In genomic region chr18:3902676-3903075, GRCh38 we compare ENCODE assay signal across 33 cellular contexts.
DNase-seq lines count a peak whose midpoint lies in the region; ATAC-seq and TF ChIP-seq lines count a peak whose summit lies in the region.
"Had no signal": no experiment of that assay in that cellular context is flagged by ENCODE, and none has a peak within 500 bp of the region (broad histone marks: within the 10 kb centered on the region; RNA-seq: fewer than 3 reads in every experiment).

No MANE protein-coding gene starts in this region.

- peaks cover 12% of the 10 kb centered on the region for H3K4me1 Mint-ChIP-seq in MCF 10A (ENCODE audit: insufficient read depth, unreplicated experiment)
- H3K4me1 Mint-ChIP-seq: CD4-positive, CD25-positive, alpha-beta regulatory T cell; naive thymus-derived CD8-positive, alpha-beta T cell; stimulated activated effector memory CD8-positive, alpha-beta T cell treated with anti-CD3 and anti-CD28 coated beads, Interleukin-12 subunit alpha, Interleukin-12 subunit beta, amount 100 ng/mL, for 72 hours had no signal

- H3K79me1 ChIP-seq in mesenchymal stem cell (replicated peaks; ENCODE audit: low read length, poor library complexity, severe bottlenecking) = no peaks in the 10 kb centered on the region

- intact Hi-C loops in mammary epithelial cell (cut with micrococcal nuclease) = no loop called here
- intact Hi-C loops in MCF 10A (cut with micrococcal nuclease) = no loop called here
- intact Hi-C loops in tibial artery (cut with DNase I; ENCODE audit: low total_unique reads) = no loop called here

- H3K23ac ChIP-seq in mesenchymal stem cell (ENCODE audit: low read length in 2 of 2) = no peak overlapping the region

- H2AFZ ChIP-seq in mammary epithelial cell (ENCODE audit: low read depth, low read length) (peak overlapping the region; percentile 31), mesenchymal stem cell (ENCODE audit: low read depth, low read length) (no peak overlapping the region)

- H2AK5ac ChIP-seq in mesenchymal stem cell (ENCODE audit: low read length, severe bottlenecking) = peak overlapping the region; percentile 85

- CTCF ChIA-PET in mammary epithelial cell (lab: Charles Lee; ENCODE audit: low non-redundant PET) = no interaction called here
- CTCF ChIA-PET in MCF 10A (lab: Yijun Ruan, JAX) = interaction anchor here (1.0 to 1.5 kb wide), 6 partner anchors 14 to 131 kb away, joined by 3 to 8 read pairs (median 5); no protein-coding TSS in a partner anchor

- no peak overlapping the region for H3K4me3 Mint-ChIP-seq in MCF 10A (ENCODE audit: unreplicated experiment)
- H3K4me3 Mint-ChIP-seq: CD4-positive, CD25-positive, alpha-beta regulatory T cell; naive thymus-derived CD8-positive, alpha-beta T cell; stimulated activated effector memory CD8-positive, alpha-beta T cell treated with anti-CD3 and anti-CD28 coated beads, Interleukin-12 subunit alpha, Interleukin-12 subunit beta, amount 100 ng/mL, for 72 hours had no signal

- no peak overlapping the region for H2BK5ac ChIP-seq in mesenchymal stem cell (ENCODE audit: low read depth, low read length, poor library complexity, severe bottlenecking)

- peaks cover 17% of the 10 kb centered on the region for H3K4me1 ChIP-seq in mammary epithelial cell (ENCODE audit: insufficient read depth, low read length)
- peaks cover 5% of the 10 kb centered on the region for H3K4me1 ChIP-seq in mesenchymal stem cell (ENCODE audit: control insufficient read depth, insufficient read depth, low read depth, low read length)
- peaks cover 0 to 15% (median 0%) of the 10 kb centered on the region in 4 donors for H3K4me1 ChIP-seq in tibial artery
- H3K4me1 ChIP-seq: esophagus muscularis mucosa, psoas muscle, SJCRH30 had no signal

- H3K4me2 ChIP-seq in mammary epithelial cell (ENCODE audit: insufficient read depth, low read depth, low read length) = no peak overlapping the region
- H3K4me2 ChIP-seq in mesenchymal stem cell (ENCODE audit: low read length, poor library complexity, severe bottlenecking) = no peak overlapping the region

- no peaks in the 10 kb centered on the region for H4K20me1 ChIP-seq in mammary epithelial cell (ENCODE audit: insufficient read depth, low read length)

- no peak overlapping the region for H4K8ac ChIP-seq in mesenchymal stem cell (ENCODE audit: low read length)

- no peaks in the 10 kb centered on the region for H3K36me3 Mint-ChIP-seq in MCF 10A (ENCODE audit: insufficient read depth, unreplicated experiment)
- H3K36me3 Mint-ChIP-seq: CD4-positive, CD25-positive, alpha-beta regulatory T cell; naive thymus-derived CD8-positive, alpha-beta T cell; stimulated activated effector memory CD8-positive, alpha-beta T cell treated with anti-CD3 and anti-CD28 coated beads, Interleukin-12 subunit alpha, Interleukin-12 subunit beta, amount 100 ng/mL, for 72 hours had no signal

- H3K4ac ChIP-seq in mesenchymal stem cell (ENCODE audit: low read depth in 1 of 2, low read length in 2 of 2) = no peak overlapping the region

- H3K9me3 Mint-ChIP-seq in MCF 10A (ENCODE audit: unreplicated experiment) = no peaks in the 10 kb centered on the region

- H3K9me3 ChIP-seq in mammary epithelial cell (replicated peaks; ENCODE audit: insufficient read depth, low read length) (no peaks in the 10 kb centered on the region), mesenchymal stem cell (ENCODE audit: control insufficient read depth, low read length) (no peaks in the 10 kb centered on the region), tibial artery (no peaks in the 10 kb centered on the region)
- H3K9me3 ChIP-seq: esophagus muscularis mucosa, heart right ventricle, psoas muscle, SJCRH30 had no signal

- H3K27ac Mint-ChIP-seq in MCF 10A (ENCODE audit: low read depth, unreplicated experiment) = no peak overlapping the region
- H3K27ac Mint-ChIP-seq: CD4-positive, CD25-positive, alpha-beta regulatory T cell; naive thymus-derived CD8-positive, alpha-beta T cell; stimulated activated effector memory CD8-positive, alpha-beta T cell treated with anti-CD3 and anti-CD28 coated beads, Interleukin-12 subunit alpha, Interleukin-12 subunit beta, amount 100 ng/mL, for 72 hours had no signal

- H3K27me3 ChIP-seq in mammary epithelial cell (ENCODE audit: insufficient read depth, low read length) (no peaks in the 10 kb centered on the region), mesenchymal stem cell (ENCODE audit: control insufficient read depth in 1 of 2, insufficient read depth in 1 of 2, low read length in 2 of 2) (no peaks in the 10 kb centered on the region), tibial artery (no peaks in the 10 kb centered on the region)
- H3K27me3 ChIP-seq: dorsolateral prefrontal cortex, heart right ventricle, SJCRH30 had no signal

- H3K36me3 ChIP-seq in mammary epithelial cell (ENCODE audit: insufficient read depth, low read length) = no peaks in the 10 kb centered on the region
- no peaks in the 10 kb centered on the region for H3K36me3 ChIP-seq in mesenchymal stem cell (ENCODE audit: control insufficient read depth in 1 of 2, insufficient read depth in 2 of 2, low read depth in 1 of 2, low read length in 2 of 2)
- H3K36me3 ChIP-seq in tibial artery = no peaks in the 10 kb centered on the region
- H3K36me3 ChIP-seq: esophagus muscularis mucosa, heart right ventricle, SJCRH30 had no signal

- TF ChIP-seq CTCF in mammary epithelial cell (conservative IDR thresholded peaks at IDR 0.05 in 1 of 2, IDR thresholded peaks at IDR 0.05 in 1 of 2; ENCODE audit: extremely low read depth in 1 of 2, insufficient read depth in 1 of 2, low read depth in 1 of 2, low read length in 2 of 2) (no peak), MCF 10A (IDR thresholded peaks at IDR 0.05; ENCODE audit: unreplicated experiment) (no peak), astrocyte of the cerebellum (IDR thresholded peaks at IDR 0.05; ENCODE audit: low read depth, low read length, missing control alignments) (peak; percentile 28), tibial artery (IDR thresholded peaks at IDR 0.05) (no peak)

- DNase-seq in mammary epithelial cell (no peak), MCF 10A (ENCODE audit: unreplicated experiment) (no peak), astrocyte of the cerebellum (ENCODE audit: low read depth) (peak; percentile 41), mesenchymal stem cell (no peak), MV-4-11 (lab: John Stamatoyannopoulos, UW) (no peak), tibial artery (no peak)
- DNase-seq in stimulated activated CD4-positive, alpha-beta T cell treated with anti-CD3 and anti-CD28 coated beads, Interleukin-12 subunit alpha, Interleukin-12 subunit beta, amount 100 ng/mL, for 4 hours = no peak
- DNase-seq: 8988T; activated CD4-positive, alpha-beta T cell treated with anti-CD3 and anti-CD28 coated beads, Interleukin-2, amount 50 U/mL, for 1 hour; activated CD4-positive, CD25-positive, alpha-beta regulatory T cell; activated gamma-delta T cell treated with Interleukin-2 at 50 U/mL for 16 hours; activated T-cell treated with anti-CD3 and anti-CD28 coated beads, Interleukin-2, amount 50 U/mL, for 48 hours; AML-193; Calu3; CD4-positive, CD25-positive, alpha-beta regulatory T cell; DMS79; dorsolateral prefrontal cortex; heart right ventricle; Kasumi-1; kidney; naive thymus-derived CD8-positive, alpha-beta T cell; NCI-H146; NCI-H2107; NCI-H446 treated with DMSO at 0.1 percent for 48 hours; nucleus accumbens; psoas muscle; SJCRH30; trophoblast cell had no signal

- BruUV-seq in mammary epithelial cell (replicated peaks; lab: Mats Ljungman, UMichigan) (no TSS peak), MCF 10A (replicated peaks; lab: Mats Ljungman, UMichigan) (no TSS peak)

- dilution Hi-C loops in mammary epithelial cell (cut with HindIII; ENCODE audit: low sequenced_read_pairs) = no loop called here

- in situ Hi-C loops in mammary epithelial cell (cut with MboI; ENCODE audit: low sequenced_read_pairs in 2 of 2) (no loop called here), astrocyte of the cerebellum (cut with HindIII; ENCODE audit: low sequenced_read_pairs) (no loop called here)

- H3K9ac ChIP-seq in mammary epithelial cell (ENCODE audit: insufficient read depth, low read length) (no peak overlapping the region), mesenchymal stem cell (ENCODE audit: low read length) (peak overlapping the region; percentile 7)

- no peak for ATAC-seq in HG02571 (IDR thresholded peaks at IDR 0.05; ENCODE audit: unreplicated experiment)
- ATAC-seq: heart right ventricle; HepG2; naive thymus-derived CD8-positive, alpha-beta T cell; psoas muscle; sciatic nerve; stimulated activated effector memory CD8-positive, alpha-beta T cell treated with anti-CD3 and anti-CD28 coated beads, Interleukin-12 subunit alpha, Interleukin-12 subunit beta, amount 100 ng/mL, for 72 hours had no signal

- H3K79me2 ChIP-seq in mammary epithelial cell (ENCODE audit: insufficient read depth, low read length) = no peaks in the 10 kb centered on the region

- H3K27ac ChIP-seq in mammary epithelial cell (ENCODE audit: insufficient read depth, low read depth, low read length) = no peak overlapping the region
- H3K27ac ChIP-seq in mesenchymal stem cell (ENCODE audit: low read length, poor library complexity, severe bottlenecking) = peak overlapping the region; percentile 41
- no peak overlapping the region for H3K27ac ChIP-seq in tibial artery
- H3K27ac ChIP-seq: esophagus muscularis mucosa, heart right ventricle, psoas muscle, SJCRH30 had no signal

- H3K18ac ChIP-seq in mesenchymal stem cell (ENCODE audit: low read depth in 1 of 2, low read length in 2 of 2) = no peak overlapping the region

- H2BK12ac ChIP-seq in mesenchymal stem cell (ENCODE audit: low read length in 2 of 2) = no peak overlapping the region

- H2BK120ac ChIP-seq in mesenchymal stem cell (ENCODE audit: low read depth, low read length) = no peak overlapping the region

- H3K14ac ChIP-seq in mesenchymal stem cell (ENCODE audit: low read length in 2 of 2) = no peak overlapping the region

- H4K91ac ChIP-seq in mesenchymal stem cell (ENCODE audit: low read length) = no peak overlapping the region

- no peak overlapping the region for H3K4me3 ChIP-seq in mammary epithelial cell (replicated peaks in 1 of 3; ENCODE audit: insufficient read depth in 1 of 3, low read depth in 2 of 3, low read length in 3 of 3)
- H3K4me3 ChIP-seq in astrocyte of the cerebellum (ENCODE audit: low read depth, low read length) = no peak overlapping the region
- no peak overlapping the region for H3K4me3 ChIP-seq in mesenchymal stem cell (ENCODE audit: insufficient read depth in 1 of 2, low read depth in 1 of 2, low read length in 2 of 2)
- no peak overlapping the region for H3K4me3 ChIP-seq in tibial artery
- H3K4me3 ChIP-seq: dorsolateral prefrontal cortex, esophagus muscularis mucosa, heart right ventricle, psoas muscle, SJCRH30 had no signal

- no peak overlapping the region for H2BK15ac ChIP-seq in mesenchymal stem cell (ENCODE audit: low read depth, poor library complexity, severe bottlenecking)

- POLR2A ChIA-PET in MCF 10A (lab: Yijun Ruan, JAX) = interaction anchor here (1.3 kb wide), 2 partner anchors 8 to 13 kb away, joined by 3 read pairs; no protein-coding TSS in a partner anchor

- no peaks in the 10 kb centered on the region for H3K27me3 Mint-ChIP-seq in MCF 10A (ENCODE audit: insufficient read depth, unreplicated experiment)
- H3K27me3 Mint-ChIP-seq: CD4-positive, CD25-positive, alpha-beta regulatory T cell had no signal

- 88% methylated on average over 2 of the region's 2 CpGs for WGBS in mammary epithelial cell (ENCODE audit: low coverage, missing lambda C conversion rate)
- WGBS in mesenchymal stem cell = 86% methylated on average over 2 of the region's 2 CpGs
